ENCODE assay signal across 8 cellular contexts in genomic region chr1:221776495-221777413, GRCh38. TPM values are rescaled to one million over a fixed set of nuclear protein-coding genes. Genes with fewer than 3 reads are reported as not detected.
A peak's percentile ranks its signal among the peaks of the same experiment; 100 is the strongest.
DNase-seq lines count a peak whose midpoint lies in the region; ATAC-seq and FAIRE-seq lines count a peak whose summit lies in the region.

No MANE protein-coding gene starts in this region.

- peaks cover 1% of the 10 kb centered on the region for H3K27me3 Mint-ChIP-seq in IgD-negative memory B cell

- peak; percentile 37 for ATAC-seq in GM18511 (IDR thresholded peaks at IDR 0.05; ENCODE audit: unreplicated experiment)
- ATAC-seq in GM21717 (IDR thresholded peaks at IDR 0.05; ENCODE audit: unreplicated experiment), result peak; percentile 35

- no peaks in the 10 kb centered on the region for H3K9me3 Mint-ChIP-seq in IgD-negative memory B cell

- no peak overlapping the region for H3K4me3 ChIP-seq in effector memory CD4-positive, alpha-beta T cell (ENCODE audit: insufficient read depth, low read depth, low read length, poor library complexity, severe bottlenecking)

- H3K27ac Mint-ChIP-seq in IgD-negative memory B cell, result peak overlapping the region; percentile 77 to 97 (median 91)

- H3K27me3 ChIP-seq in effector memory CD4-positive, alpha-beta T cell (replicated peaks; ENCODE audit: control insufficient read depth, insufficient read depth, low read length, poor library complexity, severe bottlenecking), result no peaks in the 10 kb centered on the region

- no peaks in the 10 kb centered on the region for H3K9me3 ChIP-seq in effector memory CD4-positive, alpha-beta T cell (ENCODE audit: control insufficient read depth, low read length)

- no peak for FAIRE-seq in frontal cortex (lab: Jason Lieb, UNC)

- H3K4me1 ChIP-seq in effector memory CD4-positive, alpha-beta T cell (ENCODE audit: control insufficient read depth, insufficient read depth, low read length, poor library complexity, severe bottlenecking), result peaks cover 36% of the 10 kb centered on the region

- H3K4me3 Mint-ChIP-seq in IgD-negative memory B cell, result peak overlapping the region; percentile 21 to 91 (median 55)

- no peaks in the 10 kb centered on the region for H3K36me3 Mint-ChIP-seq in IgD-negative memory B cell

- H3K4me1 Mint-ChIP-seq in IgD-negative memory B cell, result peaks cover 32 to 37% (median 35%) of the 10 kb centered on the region in 3 donors

- H3K36me3 ChIP-seq in effector memory CD4-positive, alpha-beta T cell (ENCODE audit: control insufficient read depth, insufficient read depth, low read length), result no peaks in the 10 kb centered on the region

- H3K27ac ChIP-seq in effector memory CD4-positive, alpha-beta T cell (ENCODE audit: insufficient read depth, low read length, poor library complexity, severe bottlenecking), result peak overlapping the region; percentile 47

- DNase-seq in effector memory CD4-positive, alpha-beta T cell, result no peak
- DNase-seq in NCI-H1436 (lab: John Stamatoyannopoulos, UW) (no peak), frontal cortex (ENCODE audit: low spot score in 2 of 2) (no peak)
- DNase-seq in stimulated activated CD4-positive, alpha-beta T cell treated with anti-CD3 and anti-CD28 coated beads, Interleukin-4, amount 100 ng/mL, for 24 hours, result no peak
- no peak for DNase-seq in stimulated activated naive CD4-positive, alpha-beta T cell (lab: John Stamatoyannopoulos, UW)

RNA-seq across cellular contexts. Expression of gene DUSP10, which starts 34.9 kb away (rescaled TPM):
- 8.6 TPM for polyA plus RNA-seq in IgD-negative memory B cell
- total RNA-seq in frontal cortex, result 6.9 TPM
